Comparison of ENCODE assay signal across 24 cellular contexts in the genomic region with DNA sequence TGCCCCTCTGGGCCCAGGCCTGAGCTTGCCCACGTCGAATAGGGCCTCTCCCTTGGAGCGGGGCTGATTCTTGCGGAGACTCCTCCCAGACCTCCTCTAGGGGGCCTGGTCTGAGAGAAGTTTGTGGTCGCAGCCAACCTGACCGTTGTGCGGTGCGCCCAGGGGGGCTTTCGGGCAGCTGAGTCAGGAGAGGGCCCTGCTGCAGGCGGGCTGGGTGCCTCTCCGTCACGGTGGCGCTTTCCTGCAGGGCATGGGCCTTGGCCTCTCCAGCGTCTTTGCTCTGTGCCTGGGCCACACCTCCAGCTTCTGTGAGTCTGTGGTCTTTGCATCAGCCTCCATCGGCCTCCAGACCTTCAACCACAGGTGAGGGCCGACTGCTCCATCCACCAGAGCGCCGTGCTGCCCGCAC. TPM values are rescaled to one million over a fixed set of nuclear protein-coding genes. Genes with fewer than 3 reads are reported as not detected.
"Had no signal": no experiment of that assay in that cellular context is flagged by ENCODE, and none has a peak within 500 bp of the region (broad histone marks: within the 10 kb centered on the region; RNA-seq: fewer than 3 reads in every experiment).

No MANE protein-coding gene starts in this region.

- H3K27me3 ChIP-seq: ovary, right atrium auricular region had no signal

- H3K4me1 Mint-ChIP-seq: activated CD4-positive, alpha-beta memory T cell treated with anti-CD3 and anti-CD28 coated beads, Interleukin-2, amount 10 ng/mL, durations not matched to agents 7 days and 5 days; activated CD4-positive, alpha-beta T cell treated with anti-CD3 and anti-CD28 coated beads, Interleukin-2, amount 10 ng/mL, durations not matched to agents 24 days and 14 days; activated naive CD4-positive, alpha-beta T cell treated with anti-CD3 and anti-CD28 coated beads, Interleukin-2, amount 10 ng/mL, durations not matched to agents 7 days and 5 days; natural killer cell had no signal

- H3K27me3 Mint-ChIP-seq: activated CD4-positive, alpha-beta memory T cell treated with anti-CD3 and anti-CD28 coated beads, Interleukin-2, amount 10 ng/mL, durations not matched to agents 7 days and 5 days had no signal

- H3K27ac Mint-ChIP-seq: activated CD4-positive, alpha-beta memory T cell treated with anti-CD3 and anti-CD28 coated beads, Interleukin-2, amount 10 ng/mL, durations not matched to agents 7 days and 5 days; activated CD4-positive, alpha-beta T cell treated with anti-CD3 and anti-CD28 coated beads, Interleukin-2, amount 10 ng/mL, durations not matched to agents 24 days and 14 days; activated naive CD4-positive, alpha-beta T cell treated with anti-CD3 and anti-CD28 coated beads, Interleukin-2, amount 10 ng/mL, durations not matched to agents 7 days and 5 days; activated T-cell treated with anti-CD3 and anti-CD28 coated beads, Interleukin-2, amount 50 U/mL, for 72 hours; natural killer cell had no signal

- H3K4me3 Mint-ChIP-seq: activated CD4-positive, alpha-beta memory T cell treated with anti-CD3 and anti-CD28 coated beads, Interleukin-2, amount 10 ng/mL, durations not matched to agents 7 days and 5 days; activated CD4-positive, alpha-beta T cell treated with anti-CD3 and anti-CD28 coated beads, Interleukin-2, amount 10 ng/mL, durations not matched to agents 24 days and 14 days; activated naive CD4-positive, alpha-beta T cell treated with anti-CD3 and anti-CD28 coated beads, Interleukin-2, amount 10 ng/mL, durations not matched to agents 7 days and 5 days; activated T-cell treated with anti-CD3 and anti-CD28 coated beads, Interleukin-2, amount 50 U/mL, for 72 hours; natural killer cell had no signal

- H3K36me3 ChIP-seq: ovary, prostate gland, right atrium auricular region had no signal

- H3K9me3 ChIP-seq: heart left ventricle, neutrophil, ovary, prostate gland, right atrium auricular region had no signal

- H3K27ac ChIP-seq: heart left ventricle, neutrophil, ovary, prostate gland, right atrium auricular region had no signal

- H3K9me3 Mint-ChIP-seq: activated CD4-positive, alpha-beta memory T cell treated with anti-CD3 and anti-CD28 coated beads, Interleukin-2, amount 10 ng/mL, durations not matched to agents 7 days and 5 days; activated CD4-positive, alpha-beta T cell treated with anti-CD3 and anti-CD28 coated beads, Interleukin-2, amount 10 ng/mL, durations not matched to agents 24 days and 14 days; activated naive CD4-positive, alpha-beta T cell treated with anti-CD3 and anti-CD28 coated beads, Interleukin-2, amount 10 ng/mL, durations not matched to agents 7 days and 5 days; activated T-cell treated with anti-CD3 and anti-CD28 coated beads, Interleukin-2, amount 50 U/mL, for 72 hours; natural killer cell had no signal

- H3K4me1 ChIP-seq: prostate gland, right atrium auricular region had no signal

- H3K36me3 Mint-ChIP-seq: natural killer cell had no signal

- DNase-seq: activated CD4-positive, alpha-beta memory T cell treated with anti-CD3 and anti-CD28 coated beads, Interleukin-2, amount 10 ng/mL, durations not matched to agents 7 days and 5 days; activated CD4-positive, alpha-beta T cell treated with anti-CD3 and anti-CD28 coated beads, Interleukin-2, amount 10 ng/mL, durations not matched to agents 24 days and 14 days; activated effector memory CD4-positive, alpha-beta T cell treated with Interleukin-2 at 50 U/mL for 16 hours; activated naive CD4-positive, alpha-beta T cell treated with anti-CD3 and anti-CD28 coated beads, Interleukin-2, amount 10 ng/mL, durations not matched to agents 7 days and 5 days; activated T-cell treated with anti-CD3 and anti-CD28 coated beads, Interleukin-2, amount 50 U/mL, for 72 hours; cerebellar nuclear complex; cortex of kidney; islet precursor cell; left cardiac atrium; midbrain; natural killer cell; ovary; stimulated activated CD4-positive, alpha-beta T cell treated with anti-CD3 and anti-CD28 coated beads, Interleukin-12 subunit alpha, Interleukin-12 subunit beta, amount 100 ng/mL, for 4 hours; stimulated activated CD4-positive, alpha-beta T cell treated with anti-CD3 and anti-CD28 coated beads, Interleukin-4, amount 100 ng/mL, for 4 hours; stimulated activated naive CD8-positive, alpha-beta T cell treated with anti-CD3 and anti-CD28 coated beads, Interleukin-15, Interleukin-2, amounts not matched to agents 100 U/mL and 50 U/mL, for 24 hours had no signal

- H3K4me3 ChIP-seq: heart left ventricle, ovary, prostate gland, right atrium auricular region had no signal

RNA-seq across cellular contexts. Expression of gene BHLHE23, which starts 41.4 kb away (rescaled TPM):
- total RNA-seq: activated CD4-positive, alpha-beta memory T cell treated with anti-CD3 and anti-CD28 coated beads, Interleukin-2, amount 10 ng/mL, durations not matched to agents 7 days and 5 days; activated CD4-positive, alpha-beta T cell treated with anti-CD3 and anti-CD28 coated beads, Interleukin-2, amount 10 ng/mL, durations not matched to agents 24 days and 14 days; activated T-cell treated with anti-CD3 and anti-CD28 coated beads, Interleukin-2, amount 50 U/mL, for 72 hours; epithelial cell of proximal tubule; fibroblast of villous mesenchyme; heart left ventricle; left cardiac atrium; liver; natural killer cell; ovary; right atrium auricular region; subcutaneous adipose tissue had no signal
- polyA plus RNA-seq: heart left ventricle, liver, ovary, urinary bladder had no signal
